17 cellular contexts compared by ENCODE assay signal in the genomic region with DNA sequence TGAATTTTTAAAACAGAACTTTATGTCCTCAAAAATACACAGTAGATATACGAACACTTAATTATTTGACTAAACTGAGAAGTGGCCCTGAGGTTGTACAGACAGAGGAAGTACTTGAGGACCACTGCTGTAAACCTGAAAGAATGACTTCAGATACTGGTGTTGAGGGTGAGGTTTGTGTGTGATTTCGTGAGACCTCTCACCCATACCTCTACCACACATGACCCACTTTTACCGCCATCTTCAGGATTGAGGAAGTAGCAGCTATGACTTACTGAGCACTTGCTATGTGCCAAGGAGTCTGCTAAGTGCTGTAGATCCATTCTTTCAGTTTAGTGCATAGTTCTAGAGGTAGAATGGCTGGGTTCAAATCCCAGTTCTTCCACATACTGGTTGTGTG. TPM values are rescaled to one million over a fixed set of nuclear protein-coding genes. Genes with fewer than 3 reads are reported as not detected.
DNase-seq lines count a peak whose midpoint lies in the region; ATAC-seq and TF ChIP-seq lines count a peak whose summit lies in the region.
"Had no signal": no experiment of that assay in that cellular context is flagged by ENCODE, and none has a peak within 500 bp of the region (broad histone marks: within the 10 kb centered on the region; RNA-seq: fewer than 3 reads in every experiment).

No MANE protein-coding gene starts in this region.

- H3K4me3 ChIP-seq in OCI-LY3 (ENCODE audit: low read length), result no peak overlapping the region
- no peak overlapping the region for H3K4me3 ChIP-seq in endodermal cell (ENCODE audit: low read length)
- H3K4me3 ChIP-seq in heart left ventricle, result no peak overlapping the region

- no peaks in the 10 kb centered on the region for H3K4me1 Mint-ChIP-seq in endodermal cell

- H3K9ac ChIP-seq in OCI-LY3 (ENCODE audit: low read length), result no peak overlapping the region
- H3K9ac ChIP-seq in endodermal cell (ENCODE audit: extremely low read depth, low read length, poor library complexity, severe bottlenecking), result no peak overlapping the region

- H3K9me3 ChIP-seq in OCI-LY3 (ENCODE audit: insufficient read depth, low read length) (no peaks in the 10 kb centered on the region), endodermal cell (ENCODE audit: control insufficient read depth, low read length) (no peaks in the 10 kb centered on the region), heart left ventricle (no peaks in the 10 kb centered on the region)

- no peaks in the 10 kb centered on the region for H3K36me3 Mint-ChIP-seq in endodermal cell (ENCODE audit: low read depth)

- H3K27me3 Mint-ChIP-seq in endodermal cell (ENCODE audit: insufficient read depth), result peaks cover 2% of the 10 kb centered on the region

- H2AFZ ChIP-seq in OCI-LY3 (ENCODE audit: low read depth, low read length), result no peak overlapping the region

- no peak for DNase-seq in NK-92 treated with Interleukin-12 subunit alpha and Interleukin-12 subunit beta, amount 100 ng/mL, for 24 hours (lab: John Stamatoyannopoulos, UW)
- DNase-seq in endodermal cell (no peak), heart left ventricle (no peak)
- DNase-seq in activated naive CD4-positive, alpha-beta T cell treated with Interleukin-2 at 50 U/mL for 16 hours, result no peak
- DNase-seq: activated CD4-positive, CD25-positive, alpha-beta regulatory T cell; activated T-cell treated with anti-CD3 and anti-CD28 coated beads, Interleukin-2, amount 50 U/mL, for 1 hour; NCI-H1436; NCI-H524 treated with DMSO at 0.1 percent for 48 hours; stimulated activated CD4-positive, alpha-beta T cell treated with anti-CD3 and anti-CD28 coated beads, Interleukin-4, amount 100 ng/mL, for 4 hours had no signal

- 94 to 100% methylated on average over 1 to 2 of the region's 3 CpGs for WGBS in endodermal cell (ENCODE audit: insufficient coverage in 1 of 2, insufficient read length in 1 of 2), 2 experiments
- WGBS in heart left ventricle, 4 donors, result 79 to 93% (median 84%) methylated on average over 3 of the region's 3 CpGs

- intact Hi-C loops in heart left ventricle (cut with DNase I), result loop anchor here in 1 of 10 donors (10.0 kb wide), 1 partner anchor 199 kb away; no protein-coding TSS in a partner anchor

- H3K4me1 ChIP-seq in OCI-LY3 (ENCODE audit: low read length) (peaks cover 9% of the 10 kb centered on the region), endodermal cell (ENCODE audit: control insufficient read depth, insufficient read depth, low read length) (no peaks in the 10 kb centered on the region), heart left ventricle (no peaks in the 10 kb centered on the region)

- H3K4me3 Mint-ChIP-seq in endodermal cell, result no peak overlapping the region

- H3K27ac ChIP-seq in OCI-LY3 (ENCODE audit: low read length) (no peak overlapping the region), endodermal cell (ENCODE audit: low read depth, low read length) (no peak overlapping the region), heart left ventricle (no peak overlapping the region)

- 0 out of 2 replicates have a peak, but pooled peaks have one; percentile 17 for TF ChIP-seq CTCF in OCI-LY3 (IDR thresholded peaks at IDR 0.05; ENCODE audit: low read depth, low read length)
- TF ChIP-seq CTCF in endodermal cell (conservative IDR thresholded peaks at IDR 0.05), result no peak
- TF ChIP-seq CTCF in heart left ventricle (IDR thresholded peaks at IDR 0.05), result no peak

- no peaks in the 10 kb centered on the region for H3K36me3 ChIP-seq in OCI-LY3 (replicated peaks; ENCODE audit: low read depth, low read length)
- no peaks in the 10 kb centered on the region for H3K36me3 ChIP-seq in endodermal cell (ENCODE audit: control insufficient read depth, insufficient read depth, low read length)
- no peaks in the 10 kb centered on the region for H3K36me3 ChIP-seq in heart left ventricle

- no peak for TF ChIP-seq POLR2A in heart left ventricle (IDR thresholded peaks at IDR 0.05)

- H3K79me2 ChIP-seq in OCI-LY3 (ENCODE audit: low read length), result no peaks in the 10 kb centered on the region

- H3K27ac Mint-ChIP-seq in endodermal cell, result no peak overlapping the region

- H4K20me1 ChIP-seq in OCI-LY3 (ENCODE audit: insufficient read depth, low read length), result no peaks in the 10 kb centered on the region

- peak; percentile 62 for ATAC-seq in GM18499 (IDR thresholded peaks at IDR 0.05; ENCODE audit: insufficient read depth, unreplicated experiment)
- peak; percentile 54 for ATAC-seq in GM19463 (IDR thresholded peaks at IDR 0.05; ENCODE audit: unreplicated experiment)
- peak; percentile 53 for ATAC-seq in HG03159 (IDR thresholded peaks at IDR 0.05; ENCODE audit: unreplicated experiment)
- ATAC-seq in heart left ventricle, result no peak
- ATAC-seq: HepG2 had no signal

- H3K27me3 ChIP-seq in OCI-LY3 (ENCODE audit: low read depth, low read length), result 0 out of 2 replicates have a peak, but pooled peaks cover 3% of the 10 kb centered on the region
- H3K27me3 ChIP-seq in endodermal cell (ENCODE audit: control insufficient read depth, insufficient read depth, low read length, poor library complexity, severe bottlenecking), result no peaks in the 10 kb centered on the region
- peaks cover 0 to 17% (median 0%) of the 10 kb centered on the region in 9 donors for H3K27me3 ChIP-seq in heart left ventricle

- H3K9me3 Mint-ChIP-seq in endodermal cell, result no peaks in the 10 kb centered on the region

- H3K4me2 ChIP-seq in OCI-LY3 (ENCODE audit: low read length), result no peak overlapping the region

RNA-seq across cellular contexts. Expression of a gene that starts 21.9 kb away (rescaled TPM):
- not detected for total RNA-seq in endodermal cell
- not detected for polyA plus RNA-seq in endodermal cell (2013, experiment 1 of 2)
- not detected for polyA plus RNA-seq in endodermal cell (2013, experiment 2 of 2)
- not detected for total RNA-seq in heart left ventricle
- polyA plus RNA-seq in heart left ventricle, result not detected
- total RNA-seq: dermis microvascular lymphatic vessel endothelial cell, HepG2, renal cortical epithelial cell had no signal
- polyA plus RNA-seq: HepG2 had no signal

RNA-seq across cellular contexts. Expression of a gene that starts 58.8 kb away (rescaled TPM):
- not detected for total RNA-seq in endodermal cell
- not detected for polyA plus RNA-seq in endodermal cell (2013, experiment 1 of 2)
- polyA plus RNA-seq in endodermal cell (2013, experiment 2 of 2), result not detected
- under 1 TPM in 2 of 9 donors, not detected in 7; 0.16 to 0.21 TPM for total RNA-seq in heart left ventricle
- polyA plus RNA-seq in heart left ventricle, result not detected
- total RNA-seq: astrocyte, dermis microvascular lymphatic vessel endothelial cell, HepG2 had no signal
- polyA plus RNA-seq: HepG2 had no signal

Comparison
In these comparisons a context has a peak if more than half of its experiments do, and no peak if none do; other contexts are left out.
1. ATAC-seq: peak in GM18499 (single experiment), GM19463 (single experiment) and HG03159 (single experiment); none in heart left ventricle (0 of 4).